Comparison of ENCODE assay signal across 8 cellular contexts in the genomic region with DNA sequence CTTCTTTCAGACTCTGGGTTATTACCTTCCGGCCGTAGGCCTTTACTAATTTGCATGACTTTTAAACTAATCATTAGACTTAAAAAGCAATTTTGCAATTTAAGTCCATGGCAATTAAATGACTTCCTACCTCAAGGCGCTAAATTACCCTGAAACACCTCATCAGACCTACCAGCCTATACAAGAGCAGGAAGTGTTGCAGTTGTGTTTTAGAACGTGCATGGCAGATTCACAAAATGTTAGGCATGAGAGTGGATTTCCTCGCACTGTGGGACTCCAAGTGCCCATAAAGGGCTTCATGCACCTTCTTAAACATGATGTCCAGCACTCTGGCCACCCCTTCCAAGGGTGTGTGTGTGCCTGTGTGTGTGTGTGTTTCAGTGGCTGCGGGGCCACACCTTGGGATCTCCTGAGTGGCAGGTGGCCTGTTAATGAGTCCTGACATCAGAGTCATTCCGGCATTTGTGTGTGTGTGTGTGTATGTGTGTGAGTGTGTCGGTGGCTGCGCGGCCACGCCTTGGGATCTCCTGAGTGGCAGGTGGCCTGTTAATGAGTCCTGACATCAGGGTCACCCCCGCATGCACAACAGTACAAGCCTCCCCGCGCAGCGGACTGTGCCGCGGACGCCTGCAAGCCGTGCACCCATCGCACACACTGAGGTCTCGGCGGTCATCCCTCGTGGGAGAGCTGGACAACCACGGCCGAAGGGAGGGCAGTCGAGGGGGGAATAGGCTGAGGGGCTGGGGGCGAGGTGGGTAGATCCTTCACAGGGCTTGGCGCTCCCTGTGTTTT. TPM values are rescaled to one million over a fixed set of nuclear protein-coding genes. Genes with fewer than 3 reads are reported as not detected.
A peak's percentile ranks its signal among the peaks of the same experiment; 100 is the strongest.
DNase-seq lines count a peak whose midpoint lies in the region; ATAC-seq, FAIRE-seq and TF ChIP-seq lines count a peak whose summit lies in the region.

No MANE protein-coding gene starts in this region.

- H3K27ac Mint-ChIP-seq in astrocyte (ENCODE audit: unreplicated experiment) = peak overlapping the region; percentile 63

- peak overlapping the region; percentile 94 for H3K9ac ChIP-seq in astrocyte (ENCODE audit: low read length)

- H3K36me3 ChIP-seq in astrocyte (ENCODE audit: insufficient read depth, low read length) (no peaks in the 10 kb centered on the region), gastrocnemius medialis (no peaks in the 10 kb centered on the region)

- H3K9me3 ChIP-seq in astrocyte (ENCODE audit: insufficient read depth, low read depth, low read length) (no peaks in the 10 kb centered on the region), gastrocnemius medialis (no peaks in the 10 kb centered on the region)

- ATAC-seq in GM21619 (IDR thresholded peaks at IDR 0.05; ENCODE audit: unreplicated experiment) = peak; percentile 37
- peak; percentile 44 to 45 for ATAC-seq in gastrocnemius medialis

- intact Hi-C loops in gastrocnemius medialis (cut with DNase I; ENCODE audit: low total_unique reads) = loop anchor here (1.0 to 10.0 kb wide), 2 partner anchors 82 to 499 kb away; a partner anchor contains a TSS

- no peak for FAIRE-seq in astrocyte (lab: Jason Lieb, UNC)

- H3K27ac ChIP-seq in astrocyte (ENCODE audit: low read depth, low read length) (peak overlapping the region; percentile 96), gastrocnemius medialis (peak overlapping the region; percentile 86 to 95 (median 92))

- no peaks in the 10 kb centered on the region for H3K27me3 Mint-ChIP-seq in astrocyte (ENCODE audit: low read depth, unreplicated experiment)

- H3K4me3 ChIP-seq in astrocyte (ENCODE audit: insufficient read depth, low read depth, low read length) = peak overlapping the region; percentile 78
- peak overlapping the region; percentile 95 for H3K4me3 ChIP-seq in iPS-11a (ENCODE audit: low read depth, low read length)
- H3K4me3 ChIP-seq in gastrocnemius medialis = peak overlapping the region; percentile 64 to 97 (median 92)

- H3K79me2 ChIP-seq in astrocyte (ENCODE audit: insufficient read depth, low read length) = peaks cover 9% of the 10 kb centered on the region

- H2AFZ ChIP-seq in astrocyte (ENCODE audit: low read depth, low read length) = peak overlapping the region; percentile 97

- no peak for TF ChIP-seq EP300 in Ishikawa (IDR thresholded peaks at IDR 0.05; ENCODE audit: borderline replicate concordance)

- peaks cover 5% of the 10 kb centered on the region for H3K4me1 ChIP-seq in astrocyte (ENCODE audit: insufficient read depth, low read length)
- H3K4me1 ChIP-seq in gastrocnemius medialis = peaks cover 12 to 23% of the 10 kb centered on the region in 2 donors

- no peaks in the 10 kb centered on the region for H4K20me1 ChIP-seq in astrocyte (ENCODE audit: insufficient read depth, low read length)

- H3K27me3 ChIP-seq in astrocyte (ENCODE audit: insufficient read depth, low read length) (no peaks in the 10 kb centered on the region), gastrocnemius medialis (no peaks in the 10 kb centered on the region)

- peak overlapping the region; percentile 95 for H3K4me3 Mint-ChIP-seq in astrocyte (ENCODE audit: unreplicated experiment)

- no peaks in the 10 kb centered on the region for H3K36me3 Mint-ChIP-seq in astrocyte (ENCODE audit: low read depth, unreplicated experiment)

- no peak for TF ChIP-seq POLR2A in gastrocnemius medialis (IDR thresholded peaks at IDR 0.05)

- no peaks in the 10 kb centered on the region for H3K9me3 Mint-ChIP-seq in astrocyte (ENCODE audit: unreplicated experiment)

- peaks cover 21% of the 10 kb centered on the region for H3K4me1 Mint-ChIP-seq in astrocyte (ENCODE audit: low read depth, unreplicated experiment)

- H3K4me2 ChIP-seq in astrocyte (ENCODE audit: low read length) = peak overlapping the region; percentile 95

- TF ChIP-seq RAD21 in Ishikawa (IDR thresholded peaks at IDR 0.05; ENCODE audit: low read depth) = no peak

- in situ Hi-C loops in gastrocnemius medialis (cut with MboI; ENCODE audit: low sequenced_read_pairs in 4 of 4) = loop anchor here (5.0 to 10.0 kb wide), 3 partner anchors 79 to 84 kb away; a partner anchor contains a TSS

- DNase-seq in Daoy (ENCODE audit: low read depth) = peak; percentile 51
- peak; percentile 12 for DNase-seq in T follicular helper cell (ENCODE audit: low read depth)
- peak; percentile 31 for DNase-seq in astrocyte (ENCODE audit: low read depth)
- peak; percentile 4 to 48 for DNase-seq in gastrocnemius medialis
- DNase-seq in ecto neural progenitor cell (ENCODE audit: low spot score) = no peak

- TF ChIP-seq CTCF in astrocyte (IDR thresholded peaks at IDR 0.05; ENCODE audit: insufficient read depth, low read depth, low read length) (no peak), gastrocnemius medialis (IDR thresholded peaks at IDR 0.05 in 4 of 5, conservative IDR thresholded peaks at IDR 0.05 in 1 of 5) (no peak)

TF ChIP-seq in Ishikawa, 13 proteins besides CTCF, POLR2A, EP300 and RAD21:
- TF ChIP-seq, protein P1, sequence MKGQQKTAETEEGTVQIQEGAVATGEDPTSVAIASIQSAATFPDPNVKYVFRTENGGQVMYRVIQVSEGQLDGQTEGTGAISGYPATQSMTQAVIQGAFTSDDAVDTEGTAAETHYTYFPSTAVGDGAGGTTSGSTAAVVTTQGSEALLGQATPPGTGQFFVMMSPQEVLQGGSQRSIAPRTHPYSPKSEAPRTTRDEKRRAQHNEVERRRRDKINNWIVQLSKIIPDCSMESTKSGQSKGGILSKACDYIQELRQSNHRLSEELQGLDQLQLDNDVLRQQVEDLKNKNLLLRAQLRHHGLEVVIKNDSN (IDR thresholded peaks at IDR 0.05) = no peak
- TF ChIP-seq, protein P2, sequence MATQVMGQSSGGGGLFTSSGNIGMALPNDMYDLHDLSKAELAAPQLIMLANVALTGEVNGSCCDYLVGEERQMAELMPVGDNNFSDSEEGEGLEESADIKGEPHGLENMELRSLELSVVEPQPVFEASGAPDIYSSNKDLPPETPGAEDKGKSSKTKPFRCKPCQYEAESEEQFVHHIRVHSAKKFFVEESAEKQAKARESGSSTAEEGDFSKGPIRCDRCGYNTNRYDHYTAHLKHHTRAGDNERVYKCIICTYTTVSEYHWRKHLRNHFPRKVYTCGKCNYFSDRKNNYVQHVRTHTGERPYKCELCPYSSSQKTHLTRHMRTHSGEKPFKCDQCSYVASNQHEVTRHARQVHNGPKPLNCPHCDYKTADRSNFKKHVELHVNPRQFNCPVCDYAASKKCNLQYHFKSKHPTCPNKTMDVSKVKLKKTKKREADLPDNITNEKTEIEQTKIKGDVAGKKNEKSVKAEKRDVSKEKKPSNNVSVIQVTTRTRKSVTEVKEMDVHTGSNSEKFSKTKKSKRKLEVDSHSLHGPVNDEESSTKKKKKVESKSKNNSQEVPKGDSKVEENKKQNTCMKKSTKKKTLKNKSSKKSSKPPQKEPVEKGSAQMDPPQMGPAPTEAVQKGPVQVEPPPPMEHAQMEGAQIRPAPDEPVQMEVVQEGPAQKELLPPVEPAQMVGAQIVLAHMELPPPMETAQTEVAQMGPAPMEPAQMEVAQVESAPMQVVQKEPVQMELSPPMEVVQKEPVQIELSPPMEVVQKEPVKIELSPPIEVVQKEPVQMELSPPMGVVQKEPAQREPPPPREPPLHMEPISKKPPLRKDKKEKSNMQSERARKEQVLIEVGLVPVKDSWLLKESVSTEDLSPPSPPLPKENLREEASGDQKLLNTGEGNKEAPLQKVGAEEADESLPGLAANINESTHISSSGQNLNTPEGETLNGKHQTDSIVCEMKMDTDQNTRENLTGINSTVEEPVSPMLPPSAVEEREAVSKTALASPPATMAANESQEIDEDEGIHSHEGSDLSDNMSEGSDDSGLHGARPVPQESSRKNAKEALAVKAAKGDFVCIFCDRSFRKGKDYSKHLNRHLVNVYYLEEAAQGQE (IDR thresholded peaks at IDR 0.05; ENCODE audit: low read depth) = no peak
- TF ChIP-seq, protein P3, sequence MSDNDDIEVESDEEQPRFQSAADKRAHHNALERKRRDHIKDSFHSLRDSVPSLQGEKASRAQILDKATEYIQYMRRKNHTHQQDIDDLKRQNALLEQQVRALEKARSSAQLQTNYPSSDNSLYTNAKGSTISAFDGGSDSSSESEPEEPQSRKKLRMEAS (IDR thresholded peaks at IDR 0.05) = peak; percentile 80
- TF ChIP-seq EGR1 (IDR thresholded peaks at IDR 0.05) (no peak), NFIC (IDR thresholded peaks at IDR 0.05) (no peak), TCF12 (IDR thresholded peaks at IDR 0.05; ENCODE audit: low read depth) (no peak), ZBTB7A (IDR thresholded peaks at IDR 0.05; ENCODE audit: low read depth) (no peak), CREB1 (IDR thresholded peaks at IDR 0.05; ENCODE audit: low read depth) (no peak), YY1 (IDR thresholded peaks at IDR 0.05; ENCODE audit: low read depth) (no peak), TAF1 (IDR thresholded peaks at IDR 0.05; ENCODE audit: low read depth) (no peak), CEBPB (IDR thresholded peaks at IDR 0.05) (no peak), FOXM1 (IDR thresholded peaks at IDR 0.05; ENCODE audit: borderline replicate concordance, low read depth) (no peak), TEAD4 (IDR thresholded peaks at IDR 0.05) (0 out of 2 replicates have a peak, but pooled peaks have one; percentile 28)

RNA-seq across cellular contexts. Expression of a gene that starts 0.9 kb away (rescaled TPM):
- 10.0 and 14.0 TPM in 2 replicates for total RNA-seq in Daoy (2014; rRNA removed; shearing (Covaris generic))
- total RNA-seq in astrocyte = 14.7 and 15.3 TPM in 2 replicates
- total RNA-seq in gastrocnemius medialis = 1 to 10 TPM; 5.3 to 9.4 (median 6.9) TPM
